14 cellular contexts compared by ENCODE assay signal in genomic region chr5:95619096-95619495, GRCh38. TPM values are rescaled to one million over a fixed set of nuclear protein-coding genes. Genes with fewer than 3 reads are reported as not detected.
A peak's percentile ranks its signal among the peaks of the same experiment; 100 is the strongest.
DNase-seq lines count a peak whose midpoint lies in the region; ATAC-seq and FAIRE-seq lines count a peak whose summit lies in the region.
"Had no signal": no experiment of that assay in that cellular context is flagged by ENCODE, and none has a peak within 500 bp of the region (broad histone marks: within the 10 kb centered on the region; RNA-seq: fewer than 3 reads in every experiment).

No MANE protein-coding gene starts in this region.

- no peak for ATAC-seq in stimulated activated naive CD8-positive, alpha-beta T cell treated with anti-CD3 and anti-CD28 coated beads, Interleukin-15, Interleukin-2, amounts not matched to agents 100 U/mL and 50 U/mL, for 24 hours
- ATAC-seq in HG02759 (IDR thresholded peaks at IDR 0.05; ENCODE audit: unreplicated experiment) (no peak), HG02798 (IDR thresholded peaks at IDR 0.05; ENCODE audit: poor library complexity, unreplicated experiment) (no peak), HG03025 (IDR thresholded peaks at IDR 0.05; ENCODE audit: low FRiP score, unreplicated experiment) (no peak)

- H3K4me1 Mint-ChIP-seq in stimulated activated naive CD8-positive, alpha-beta T cell treated with anti-CD3 and anti-CD28 coated beads, Interleukin-15, Interleukin-2, amounts not matched to agents 100 ng/mL and 50 ng/mL, for 24 hours (ENCODE audit: low read depth), result peaks cover 40% of the 10 kb centered on the region
- peaks cover 28 to 34% of the 10 kb centered on the region in 2 donors for H3K4me1 Mint-ChIP-seq in immature natural killer cell

- no peak for DNase-seq in stimulated activated naive CD8-positive, alpha-beta T cell treated with anti-CD3 and anti-CD28 coated beads, Interleukin-15, Interleukin-2, amounts not matched to agents 100 U/mL and 50 U/mL, for 24 hours
- peak; percentile 72 for DNase-seq in amniotic epithelial cell (ENCODE audit: low read depth)
- DNase-seq in immature natural killer cell, result no peak
- no peak for DNase-seq in frontal cortex (ENCODE audit: low spot score in 2 of 2)
- DNase-seq: HFFc6; MM.1S; SHP77 treated with DMSO at 0.1 percent for 48 hours; stimulated activated CD4-positive, alpha-beta T cell treated with anti-CD3 and anti-CD28 coated beads, Interleukin-4, amount 100 ng/mL, for 1 hour; testis had no signal

- H3K27ac Mint-ChIP-seq in stimulated activated naive CD8-positive, alpha-beta T cell treated with anti-CD3 and anti-CD28 coated beads, Interleukin-15, Interleukin-2, amounts not matched to agents 100 ng/mL and 50 ng/mL, for 24 hours, result no peak overlapping the region
- peak overlapping the region in 4 of 6 donors; percentile 10 to 70 (median 59) for H3K27ac Mint-ChIP-seq in immature natural killer cell
- H3K27ac Mint-ChIP-seq: HFFc6 had no signal

- peak overlapping the region; percentile 79 for H3K4me3 Mint-ChIP-seq in stimulated activated naive CD8-positive, alpha-beta T cell treated with anti-CD3 and anti-CD28 coated beads, Interleukin-15, Interleukin-2, amounts not matched to agents 100 ng/mL and 50 ng/mL, for 24 hours
- H3K4me3 Mint-ChIP-seq in immature natural killer cell, result peak overlapping the region; percentile 87 to 92 (median 89)

- H3K36me3 Mint-ChIP-seq in stimulated activated naive CD8-positive, alpha-beta T cell treated with anti-CD3 and anti-CD28 coated beads, Interleukin-15, Interleukin-2, amounts not matched to agents 100 ng/mL and 50 ng/mL, for 24 hours (ENCODE audit: low read depth), result peaks cover 7% of the 10 kb centered on the region
- H3K36me3 Mint-ChIP-seq in immature natural killer cell, result peaks cover 0 to under 1% (median under 1%) of the 10 kb centered on the region in 3 donors

- H3K9me3 Mint-ChIP-seq in stimulated activated naive CD8-positive, alpha-beta T cell treated with anti-CD3 and anti-CD28 coated beads, Interleukin-15, Interleukin-2, amounts not matched to agents 100 ng/mL and 50 ng/mL, for 24 hours, result peaks cover under 1% of the 10 kb centered on the region
- H3K9me3 Mint-ChIP-seq in immature natural killer cell, result no peaks in the 10 kb centered on the region

- FAIRE-seq in frontal cortex (lab: Jason Lieb, UNC), result no peak

- H3K27me3 Mint-ChIP-seq in stimulated activated naive CD8-positive, alpha-beta T cell treated with anti-CD3 and anti-CD28 coated beads, Interleukin-15, Interleukin-2, amounts not matched to agents 100 ng/mL and 50 ng/mL, for 24 hours, result no peaks in the 10 kb centered on the region
- H3K27me3 Mint-ChIP-seq in immature natural killer cell (ENCODE audit: low read depth in 3 of 3), result peaks cover 3 to 6% (median 5%) of the 10 kb centered on the region in 3 donors

RNA-seq across cellular contexts. Expression of gene GPR150, which starts 0.8 kb away (rescaled TPM):
- 1 to 10 TPM in 2 of 3 donors, under 1 TPM in 1; 0.94 to 1.9 (median 1.2) TPM for polyA plus RNA-seq in immature natural killer cell
- total RNA-seq in frontal cortex, result not detected
- total RNA-seq: NCI-H460 had no signal

RNA-seq across cellular contexts. Expression of gene RFESD, which starts 27.5 kb away (rescaled TPM):
- polyA plus RNA-seq in immature natural killer cell, result 1 to 10 TPM in 2 of 3 donors, under 1 TPM in 1; 0.98 to 9.3 (median 2.4) TPM
- 1.2 TPM for total RNA-seq in frontal cortex
